18 cellular contexts compared by ENCODE assay signal in genomic region chr7:12826079-12826478, GRCh38.
"Had no signal": no experiment of that assay in that cellular context is flagged by ENCODE, and none has a peak within 500 bp of the region (broad histone marks: within the 10 kb centered on the region; RNA-seq: fewer than 3 reads in every experiment).

No MANE protein-coding gene starts in this region.

- DNase-seq: islet precursor cell; left lung; mesenchymal stem cell; midbrain; naive B cell; right cardiac atrium; stimulated activated CD4-positive, alpha-beta T cell treated with anti-CD3 and anti-CD28 coated beads, Interleukin-4, amount 100 ng/mL, for 24 hours; tibial artery; upper lobe of left lung; uterus had no signal

- H3K27me3 ChIP-seq: left lung, neutrophil, tibial artery, upper lobe of left lung, uterus had no signal

- FAIRE-seq: frontal cortex had no signal

- ATAC-seq: left lung; right cardiac atrium; stimulated activated memory B cell treated with anti-CD40 and anti-IgM and Interleukin-4, amounts not matched to agents 10 μg/mL and 1 μg/mL and 100 μg/mL, for 72 hours had no signal

- H3K27ac ChIP-seq: left lung, neutrophil, tibial artery, upper lobe of left lung, uterus had no signal

- H3K4me1 ChIP-seq: left lung, tibial artery, upper lobe of left lung, uterus had no signal

- H3K4me2 ChIP-seq: smooth muscle cell had no signal

- H3K36me3 ChIP-seq: left lung, neutrophil, tibial artery, upper lobe of left lung, uterus had no signal

- H3K27me3 Mint-ChIP-seq: dendritic cell treated with granulocyte-macrophage colony-stimulating factor and Interleukin-4, amounts not matched to agents 40 ng/mL and 50 ng/mL, for 4 days; naive B cell; stimulated activated naive CD8-positive, alpha-beta T cell treated with anti-CD3 and anti-CD28 coated beads, Interleukin-15, Interleukin-2, amounts not matched to agents 100 ng/mL and 50 ng/mL, for 24 hours had no signal

- H3K4me1 Mint-ChIP-seq: naive B cell; stimulated activated memory B cell treated with anti-CD40 and anti-IgM and Interleukin-4, amounts not matched to agents 10 μg/mL and 1 μg/mL and 100 μg/mL, for 72 hours had no signal

- H3K27ac Mint-ChIP-seq: dendritic cell treated with granulocyte-macrophage colony-stimulating factor and Interleukin-4, amounts not matched to agents 40 ng/mL and 50 ng/mL, for 4 days; naive B cell; nephron; stimulated activated memory B cell treated with anti-CD40 and anti-IgM and Interleukin-4, amounts not matched to agents 10 μg/mL and 1 μg/mL and 100 μg/mL, for 72 hours; stimulated activated naive CD8-positive, alpha-beta T cell treated with anti-CD3 and anti-CD28 coated beads, Interleukin-15, Interleukin-2, amounts not matched to agents 100 ng/mL and 50 ng/mL, for 24 hours had no signal

- H3K4me3 ChIP-seq: left lung, lung, smooth muscle cell, tibial artery, upper lobe of left lung, uterus had no signal

- H3K4me3 Mint-ChIP-seq: dendritic cell treated with granulocyte-macrophage colony-stimulating factor and Interleukin-4, amounts not matched to agents 40 ng/mL and 50 ng/mL, for 4 days; naive B cell; nephron; stimulated activated memory B cell treated with anti-CD40 and anti-IgM and Interleukin-4, amounts not matched to agents 10 μg/mL and 1 μg/mL and 100 μg/mL, for 72 hours; stimulated activated naive CD8-positive, alpha-beta T cell treated with anti-CD3 and anti-CD28 coated beads, Interleukin-15, Interleukin-2, amounts not matched to agents 100 ng/mL and 50 ng/mL, for 24 hours had no signal

- H3K9me3 Mint-ChIP-seq: dendritic cell treated with granulocyte-macrophage colony-stimulating factor and Interleukin-4, amounts not matched to agents 40 ng/mL and 50 ng/mL, for 4 days; nephron; stimulated activated naive CD8-positive, alpha-beta T cell treated with anti-CD3 and anti-CD28 coated beads, Interleukin-15, Interleukin-2, amounts not matched to agents 100 ng/mL and 50 ng/mL, for 24 hours had no signal

- H3K36me3 Mint-ChIP-seq: naive B cell; stimulated activated memory B cell treated with anti-CD40 and anti-IgM and Interleukin-4, amounts not matched to agents 10 μg/mL and 1 μg/mL and 100 μg/mL, for 72 hours had no signal

- H3K9me3 ChIP-seq: left lung, neutrophil, tibial artery, upper lobe of left lung, uterus had no signal
